Comparison of ENCODE assay signal across 1 cellular context in the genomic region with DNA sequence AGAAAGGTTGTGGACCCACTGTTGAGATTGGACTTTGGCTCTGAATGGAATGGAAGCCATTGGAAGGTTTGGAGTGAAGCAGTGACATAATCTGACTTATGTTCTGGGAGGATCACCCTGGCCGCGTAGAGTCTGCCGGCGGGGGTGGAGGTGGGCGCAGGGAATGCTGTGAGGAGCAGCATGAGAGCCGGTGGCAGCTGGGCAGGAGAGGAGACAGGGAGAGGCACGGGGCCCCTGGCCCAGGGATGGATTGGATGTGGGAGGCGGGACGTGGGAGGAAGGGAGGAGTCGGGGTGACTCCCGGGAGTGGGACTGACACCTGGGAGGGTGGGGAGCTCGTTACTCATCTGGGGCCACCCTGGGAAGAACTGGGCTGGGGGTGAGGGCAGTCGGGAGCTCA.
TF ChIP-seq lines count a peak whose summit lies in the region.

No MANE protein-coding gene starts in this region.

TF ChIP-seq in HEK293, 187 proteins besides CTCF, POLR2A, EP300 and RAD21 (continued from another document):
- TF ChIP-seq, protein P1, sequence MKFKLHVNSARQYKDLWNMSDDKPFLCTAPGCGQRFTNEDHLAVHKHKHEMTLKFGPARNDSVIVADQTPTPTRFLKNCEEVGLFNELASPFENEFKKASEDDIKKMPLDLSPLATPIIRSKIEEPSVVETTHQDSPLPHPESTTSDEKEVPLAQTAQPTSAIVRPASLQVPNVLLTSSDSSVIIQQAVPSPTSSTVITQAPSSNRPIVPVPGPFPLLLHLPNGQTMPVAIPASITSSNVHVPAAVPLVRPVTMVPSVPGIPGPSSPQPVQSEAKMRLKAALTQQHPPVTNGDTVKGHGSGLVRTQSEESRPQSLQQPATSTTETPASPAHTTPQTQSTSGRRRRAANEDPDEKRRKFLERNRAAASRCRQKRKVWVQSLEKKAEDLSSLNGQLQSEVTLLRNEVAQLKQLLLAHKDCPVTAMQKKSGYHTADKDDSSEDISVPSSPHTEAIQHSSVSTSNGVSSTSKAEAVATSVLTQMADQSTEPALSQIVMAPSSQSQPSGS (tag by site-specific recombination; IDR thresholded peaks at IDR 0.05; ENCODE audit: low read depth), result no peak
- TF ChIP-seq ZNF529 (tag by site-specific recombination; IDR thresholded peaks at IDR 0.05; ENCODE audit: insufficient replicate concordance) (no peak), ZNF223 (tag by site-specific recombination; IDR thresholded peaks at IDR 0.05) (no peak), ZNF132 (tag by site-specific recombination; IDR thresholded peaks at IDR 0.05; ENCODE audit: borderline replicate concordance) (no peak), KLF1 (tag by site-specific recombination; IDR thresholded peaks at IDR 0.05) (peak; percentile 87), ZNF404 (tag by site-specific recombination; IDR thresholded peaks at IDR 0.05) (no peak), ZSCAN16 (tag by site-specific recombination; IDR thresholded peaks at IDR 0.05) (no peak), ZNF302 (tag by site-specific recombination; IDR thresholded peaks at IDR 0.05; ENCODE audit: low read depth) (no peak), ZNF843 (tag by site-specific recombination; IDR thresholded peaks at IDR 0.05) (no peak), EGR2 (tag by site-specific recombination; IDR thresholded peaks at IDR 0.05; ENCODE audit: low read depth) (peak; percentile 95), ZNF549 (tag by site-specific recombination; IDR thresholded peaks at IDR 0.05) (no peak), OSR2 (tag by site-specific recombination; IDR thresholded peaks at IDR 0.05) (no peak), YY1 (tag by site-specific recombination; IDR thresholded peaks at IDR 0.05) (no peak), WT1 (tag by site-specific recombination; IDR thresholded peaks at IDR 0.05) (peak; percentile 39; the same call in 1 of the 2 replicates), KLF9 (tag by site-specific recombination; IDR thresholded peaks at IDR 0.05; ENCODE audit: low read depth) (no peak), ZNF10 (tag by site-specific recombination; IDR thresholded peaks at IDR 0.05) (no peak), ZFP69B (tag by site-specific recombination; IDR thresholded peaks at IDR 0.05) (no peak), ZNF585B (tag by site-specific recombination; IDR thresholded peaks at IDR 0.05) (no peak), ZFHX2 (tag by site-specific recombination; conservative IDR thresholded peaks at IDR 0.05) (peak; percentile 97), ZIC2 (tag by site-specific recombination; IDR thresholded peaks at IDR 0.05) (peak; percentile 55), GLIS1 (tag by site-specific recombination; IDR thresholded peaks at IDR 0.05) (peak; percentile 36; the same call in 1 of the 2 replicates), ZNF624 (tag by site-specific recombination; IDR thresholded peaks at IDR 0.05) (no peak), ZNF335 (tag by site-specific recombination; conservative IDR thresholded peaks at IDR 0.05) (no peak), ZNF48 (tag by site-specific recombination; IDR thresholded peaks at IDR 0.05) (no peak)
- TF ChIP-seq, protein P2, sequence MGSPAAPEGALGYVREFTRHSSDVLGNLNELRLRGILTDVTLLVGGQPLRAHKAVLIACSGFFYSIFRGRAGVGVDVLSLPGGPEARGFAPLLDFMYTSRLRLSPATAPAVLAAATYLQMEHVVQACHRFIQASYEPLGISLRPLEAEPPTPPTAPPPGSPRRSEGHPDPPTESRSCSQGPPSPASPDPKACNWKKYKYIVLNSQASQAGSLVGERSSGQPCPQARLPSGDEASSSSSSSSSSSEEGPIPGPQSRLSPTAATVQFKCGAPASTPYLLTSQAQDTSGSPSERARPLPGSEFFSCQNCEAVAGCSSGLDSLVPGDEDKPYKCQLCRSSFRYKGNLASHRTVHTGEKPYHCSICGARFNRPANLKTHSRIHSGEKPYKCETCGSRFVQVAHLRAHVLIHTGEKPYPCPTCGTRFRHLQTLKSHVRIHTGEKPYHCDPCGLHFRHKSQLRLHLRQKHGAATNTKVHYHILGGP (tag by site-specific recombination; IDR thresholded peaks at IDR 0.05), result no peak
- TF ChIP-seq, protein P3, sequence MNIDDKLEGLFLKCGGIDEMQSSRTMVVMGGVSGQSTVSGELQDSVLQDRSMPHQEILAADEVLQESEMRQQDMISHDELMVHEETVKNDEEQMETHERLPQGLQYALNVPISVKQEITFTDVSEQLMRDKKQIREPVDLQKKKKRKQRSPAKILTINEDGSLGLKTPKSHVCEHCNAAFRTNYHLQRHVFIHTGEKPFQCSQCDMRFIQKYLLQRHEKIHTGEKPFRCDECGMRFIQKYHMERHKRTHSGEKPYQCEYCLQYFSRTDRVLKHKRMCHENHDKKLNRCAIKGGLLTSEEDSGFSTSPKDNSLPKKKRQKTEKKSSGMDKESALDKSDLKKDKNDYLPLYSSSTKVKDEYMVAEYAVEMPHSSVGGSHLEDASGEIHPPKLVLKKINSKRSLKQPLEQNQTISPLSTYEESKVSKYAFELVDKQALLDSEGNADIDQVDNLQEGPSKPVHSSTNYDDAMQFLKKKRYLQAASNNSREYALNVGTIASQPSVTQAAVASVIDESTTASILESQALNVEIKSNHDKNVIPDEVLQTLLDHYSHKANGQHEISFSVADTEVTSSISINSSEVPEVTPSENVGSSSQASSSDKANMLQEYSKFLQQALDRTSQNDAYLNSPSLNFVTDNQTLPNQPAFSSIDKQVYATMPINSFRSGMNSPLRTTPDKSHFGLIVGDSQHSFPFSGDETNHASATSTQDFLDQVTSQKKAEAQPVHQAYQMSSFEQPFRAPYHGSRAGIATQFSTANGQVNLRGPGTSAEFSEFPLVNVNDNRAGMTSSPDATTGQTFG (tag by site-specific recombination; IDR thresholded peaks at IDR 0.05; ENCODE audit: borderline replicate concordance), result no peak
- TF ChIP-seq, protein P4, sequence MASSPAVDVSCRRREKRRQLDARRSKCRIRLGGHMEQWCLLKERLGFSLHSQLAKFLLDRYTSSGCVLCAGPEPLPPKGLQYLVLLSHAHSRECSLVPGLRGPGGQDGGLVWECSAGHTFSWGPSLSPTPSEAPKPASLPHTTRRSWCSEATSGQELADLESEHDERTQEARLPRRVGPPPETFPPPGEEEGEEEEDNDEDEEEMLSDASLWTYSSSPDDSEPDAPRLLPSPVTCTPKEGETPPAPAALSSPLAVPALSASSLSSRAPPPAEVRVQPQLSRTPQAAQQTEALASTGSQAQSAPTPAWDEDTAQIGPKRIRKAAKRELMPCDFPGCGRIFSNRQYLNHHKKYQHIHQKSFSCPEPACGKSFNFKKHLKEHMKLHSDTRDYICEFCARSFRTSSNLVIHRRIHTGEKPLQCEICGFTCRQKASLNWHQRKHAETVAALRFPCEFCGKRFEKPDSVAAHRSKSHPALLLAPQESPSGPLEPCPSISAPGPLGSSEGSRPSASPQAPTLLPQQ (tag by site-specific recombination; IDR thresholded peaks at IDR 0.05), result no peak
- TF ChIP-seq, protein P5, sequence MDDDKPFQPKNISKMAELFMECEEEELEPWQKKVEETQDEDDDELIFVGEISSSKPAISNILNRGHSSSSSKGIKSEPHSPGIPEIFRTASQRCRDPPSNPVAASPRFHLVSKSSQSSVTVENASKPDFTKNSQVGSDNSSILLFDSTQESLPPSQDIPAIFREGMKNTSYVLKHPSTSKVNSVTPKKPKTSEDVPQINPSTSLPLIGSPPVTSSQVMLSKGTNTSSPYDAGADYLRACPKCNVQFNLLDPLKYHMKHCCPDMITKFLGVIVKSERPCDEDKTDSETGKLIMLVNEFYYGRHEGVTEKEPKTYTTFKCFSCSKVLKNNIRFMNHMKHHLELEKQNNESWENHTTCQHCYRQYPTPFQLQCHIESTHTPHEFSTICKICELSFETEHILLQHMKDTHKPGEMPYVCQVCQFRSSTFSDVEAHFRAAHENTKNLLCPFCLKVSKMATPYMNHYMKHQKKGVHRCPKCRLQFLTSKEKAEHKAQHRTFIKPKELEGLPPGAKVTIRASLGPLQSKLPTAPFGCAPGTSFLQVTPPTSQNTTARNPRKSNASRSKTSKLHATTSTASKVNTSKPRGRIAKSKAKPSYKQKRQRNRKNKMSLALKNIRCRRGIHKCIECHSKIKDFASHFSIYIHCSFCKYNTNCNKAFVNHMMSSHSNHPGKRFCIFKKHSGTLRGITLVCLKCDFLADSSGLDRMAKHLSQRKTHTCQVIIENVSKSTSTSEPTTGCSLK (tag by site-specific recombination; IDR thresholded peaks at IDR 0.05), result no peak
- TF ChIP-seq, protein P6, sequence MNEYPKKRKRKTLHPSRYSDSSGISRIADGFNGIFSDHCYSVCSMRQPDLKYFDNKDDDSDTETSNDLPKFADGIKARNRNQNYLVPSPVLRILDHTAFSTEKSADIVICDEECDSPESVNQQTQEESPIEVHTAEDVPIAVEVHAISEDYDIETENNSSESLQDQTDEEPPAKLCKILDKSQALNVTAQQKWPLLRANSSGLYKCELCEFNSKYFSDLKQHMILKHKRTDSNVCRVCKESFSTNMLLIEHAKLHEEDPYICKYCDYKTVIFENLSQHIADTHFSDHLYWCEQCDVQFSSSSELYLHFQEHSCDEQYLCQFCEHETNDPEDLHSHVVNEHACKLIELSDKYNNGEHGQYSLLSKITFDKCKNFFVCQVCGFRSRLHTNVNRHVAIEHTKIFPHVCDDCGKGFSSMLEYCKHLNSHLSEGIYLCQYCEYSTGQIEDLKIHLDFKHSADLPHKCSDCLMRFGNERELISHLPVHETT (tag by site-specific recombination; IDR thresholded peaks at IDR 0.05), result no peak
